In the genomic region with DNA sequence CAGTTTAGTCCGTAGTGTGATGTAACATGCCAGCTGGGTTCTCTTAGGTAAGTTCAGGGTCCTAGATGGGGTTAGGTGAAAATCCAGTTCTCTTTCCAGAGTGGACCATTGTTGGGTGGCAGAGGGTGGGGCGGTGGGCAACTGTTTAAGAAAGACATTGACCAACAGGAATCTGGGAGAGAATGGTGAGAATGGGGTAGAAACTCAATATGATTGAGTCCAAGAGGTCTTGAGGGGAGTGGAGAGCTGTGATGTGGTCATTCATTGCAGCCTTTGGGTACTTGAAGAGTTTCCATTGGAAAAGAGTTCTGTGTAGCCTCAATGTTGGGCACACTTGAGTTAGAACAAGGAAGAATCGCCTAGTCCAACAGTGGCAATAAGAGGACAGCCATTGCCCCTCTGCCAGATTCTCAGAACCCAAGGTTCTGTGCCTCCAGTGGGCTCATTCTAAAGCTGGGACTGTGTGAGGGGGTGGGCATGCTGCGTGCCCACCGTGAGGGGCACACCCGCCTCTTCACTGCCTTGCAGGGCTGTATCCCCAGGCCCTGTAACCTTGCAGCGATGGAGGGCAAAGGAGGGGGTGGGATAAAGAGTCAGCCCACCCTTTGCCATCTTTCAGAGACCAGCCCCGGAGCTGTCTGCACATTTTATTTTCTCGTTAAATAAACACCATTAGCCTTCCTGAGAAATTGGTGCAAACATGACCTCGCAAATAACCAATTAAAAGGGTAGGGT, we compare ENCODE assay signal across 13 cellular contexts.
DNase-seq lines count a peak whose midpoint lies in the region; ATAC-seq and TF ChIP-seq lines count a peak whose summit lies in the region.
"Had no signal": no experiment of that assay in that cellular context is flagged by ENCODE, and none has a peak within 500 bp of the region (broad histone marks: within the 10 kb centered on the region; RNA-seq: fewer than 3 reads in every experiment).

No MANE protein-coding gene starts in this region.

- ATAC-seq in naive thymus-derived CD8-positive, alpha-beta T cell = no peak
- no peak for ATAC-seq in GM18511 (IDR thresholded peaks at IDR 0.05; ENCODE audit: unreplicated experiment)
- ATAC-seq: foreskin keratinocyte, HCT116 had no signal

- peak overlapping the region in 9 of 10 donors; percentile 45 to 78 (median 67) for H3K4me3 Mint-ChIP-seq in naive thymus-derived CD8-positive, alpha-beta T cell

- POLR2A ChIA-PET in HEK293 (lab: Yijun Ruan, JAX) = no interaction called here
- POLR2A ChIA-PET in naive thymus-derived CD8-positive, alpha-beta T cell (lab: Charles Lee) = no interaction called here

- H3K4me1 ChIP-seq in HEK293 (ENCODE audit: control insufficient read depth, insufficient read depth, low read length) = peaks cover 56% of the 10 kb centered on the region
- H3K4me1 ChIP-seq: foreskin keratinocyte had no signal

- H3K9me3 ChIP-seq in HEK293 (ENCODE audit: control insufficient read depth, insufficient read depth, low read depth, low read length) = no peaks in the 10 kb centered on the region
- H3K9me3 ChIP-seq: suprapubic skin had no signal

- peak overlapping the region; percentile 99 for H3K27ac ChIP-seq in C4-2B
- peak overlapping the region; percentile 32; the same call in 1 of the 2 replicates for H3K27ac ChIP-seq in HEK293 (ENCODE audit: extremely low read depth, low read depth, low read length)
- peak overlapping the region; percentile 16 for H3K27ac ChIP-seq in angular gyrus (ENCODE audit: low read depth, low read length)
- H3K27ac ChIP-seq: foreskin keratinocyte, suprapubic skin had no signal

- no peak overlapping the region for H3K4me3 ChIP-seq in HEK293 (ENCODE audit: low read depth, low read length)
- H3K4me3 ChIP-seq in lower leg skin (ENCODE audit: low read depth, poor library complexity, severe bottlenecking) = no peak overlapping the region
- H3K4me3 ChIP-seq: suprapubic skin had no signal

- peaks cover 0 to 4% of the 10 kb centered on the region in 2 experiments; a peak in 1 of 3 replicates for H3K36me3 ChIP-seq in HEK293 (ENCODE audit: control insufficient read depth in 2 of 2, insufficient read depth in 1 of 2, low read length in 2 of 2)

- no peak for TF ChIP-seq POLR2A in lower leg skin (IDR thresholded peaks at IDR 0.05)

- intact Hi-C loops in lower leg skin (cut with DNase I; ENCODE audit: low total_unique reads) = no loop called here

- peaks cover 0 to 9% (median 2%) of the 10 kb centered on the region in 3 donors for H3K36me3 Mint-ChIP-seq in naive thymus-derived CD8-positive, alpha-beta T cell

- peak overlapping the region in 9 of 10 donors; percentile 15 to 86 (median 78) for H3K27ac Mint-ChIP-seq in naive thymus-derived CD8-positive, alpha-beta T cell

- WGBS in lower leg skin, 2 donors = 81 to 93% methylated on average over 10 of the region's 10 CpGs

- no peaks in the 10 kb centered on the region for H3K9me3 Mint-ChIP-seq in naive thymus-derived CD8-positive, alpha-beta T cell

- TF ChIP-seq CTCF in C4-2B (conservative IDR thresholded peaks at IDR 0.05) = no peak
- no peak for TF ChIP-seq CTCF in HEK293 (tag by site-specific recombination; IDR thresholded peaks at IDR 0.05)
- no peak for TF ChIP-seq CTCF in lower leg skin (IDR thresholded peaks at IDR 0.05)

- CTCF ChIA-PET in HEK293 (lab: Yijun Ruan, JAX) = interaction anchor here (0.9 to 1.7 kb wide), 2 partner anchors 21 to 61 kb away, joined by 3 to 4 read pairs; no protein-coding TSS in a partner anchor

- H3K4me1 Mint-ChIP-seq in naive thymus-derived CD8-positive, alpha-beta T cell = peaks cover 29 to 56% (median 53%) of the 10 kb centered on the region in 4 donors

- no peaks in the 10 kb centered on the region for H3K27me3 Mint-ChIP-seq in naive thymus-derived CD8-positive, alpha-beta T cell

- DNase-seq in naive thymus-derived CD8-positive, alpha-beta T cell = no peak
- no peak for DNase-seq in lower leg skin (ENCODE audit: low spot score in 2 of 2)
- DNase-seq in amygdala (lab: John Stamatoyannopoulos, UW) = no peak
- DNase-seq in NK-92 (lab: John Stamatoyannopoulos, UW; ENCODE audit: unreplicated experiment) = no peak
- DNase-seq: Calu3, foreskin keratinocyte, SW 1271 had no signal

TF ChIP-seq in HEK293, 187 proteins besides CTCF, POLR2A, EP300 and RAD21 (continues in another document):
- TF ChIP-seq ZNF792 (tag by site-specific recombination; IDR thresholded peaks at IDR 0.05) (no peak), ZNF677 (tag by site-specific recombination; IDR thresholded peaks at IDR 0.05) (no peak), ZFP3 (tag by site-specific recombination; IDR thresholded peaks at IDR 0.05; ENCODE audit: low read depth) (no peak), ZNF544 (tag by site-specific recombination; IDR thresholded peaks at IDR 0.05) (no peak), ZNF114 (tag by site-specific recombination; IDR thresholded peaks at IDR 0.05) (no peak), ZNF660 (tag by site-specific recombination; IDR thresholded peaks at IDR 0.05) (no peak), ZNF518A (tag by site-specific recombination; conservative IDR thresholded peaks at IDR 0.05; ENCODE audit: low read depth) (no peak), KLF8 (tag by site-specific recombination; IDR thresholded peaks at IDR 0.05) (no peak), ZFHX2 (tag by site-specific recombination; conservative IDR thresholded peaks at IDR 0.05) (peak; percentile 35; the same call in 1 of the 2 replicates), ZNF132 (tag by site-specific recombination; IDR thresholded peaks at IDR 0.05; ENCODE audit: borderline replicate concordance) (no peak)
- TF ChIP-seq, protein P1, sequence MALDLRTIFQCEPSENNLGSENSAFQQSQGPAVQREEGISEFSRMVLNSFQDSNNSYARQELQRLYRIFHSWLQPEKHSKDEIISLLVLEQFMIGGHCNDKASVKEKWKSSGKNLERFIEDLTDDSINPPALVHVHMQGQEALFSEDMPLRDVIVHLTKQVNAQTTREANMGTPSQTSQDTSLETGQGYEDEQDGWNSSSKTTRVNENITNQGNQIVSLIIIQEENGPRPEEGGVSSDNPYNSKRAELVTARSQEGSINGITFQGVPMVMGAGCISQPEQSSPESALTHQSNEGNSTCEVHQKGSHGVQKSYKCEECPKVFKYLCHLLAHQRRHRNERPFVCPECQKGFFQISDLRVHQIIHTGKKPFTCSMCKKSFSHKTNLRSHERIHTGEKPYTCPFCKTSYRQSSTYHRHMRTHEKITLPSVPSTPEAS (tag by site-specific recombination; IDR thresholded peaks at IDR 0.05) = no peak
- TF ChIP-seq, protein P2, sequence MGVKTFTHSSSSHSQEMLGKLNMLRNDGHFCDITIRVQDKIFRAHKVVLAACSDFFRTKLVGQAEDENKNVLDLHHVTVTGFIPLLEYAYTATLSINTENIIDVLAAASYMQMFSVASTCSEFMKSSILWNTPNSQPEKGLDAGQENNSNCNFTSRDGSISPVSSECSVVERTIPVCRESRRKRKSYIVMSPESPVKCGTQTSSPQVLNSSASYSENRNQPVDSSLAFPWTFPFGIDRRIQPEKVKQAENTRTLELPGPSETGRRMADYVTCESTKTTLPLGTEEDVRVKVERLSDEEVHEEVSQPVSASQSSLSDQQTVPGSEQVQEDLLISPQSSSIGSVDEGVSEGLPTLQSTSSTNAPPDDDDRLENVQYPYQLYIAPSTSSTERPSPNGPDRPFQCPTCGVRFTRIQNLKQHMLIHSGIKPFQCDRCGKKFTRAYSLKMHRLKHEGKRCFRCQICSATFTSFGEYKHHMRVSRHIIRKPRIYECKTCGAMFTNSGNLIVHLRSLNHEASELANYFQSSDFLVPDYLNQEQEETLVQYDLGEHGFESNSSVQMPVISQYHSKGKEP (tag by site-specific recombination; IDR thresholded peaks at IDR 0.05) = peak; percentile 42; the same call in 1 of the 2 replicates

Comparison
In these comparisons a context has a peak if more than half of its experiments do, and no peak if none do; other contexts are left out.
1. H3K27ac ChIP-seq: peak in every context shown above with its lines; median percentile 99 in C4-2B; 32 in HEK293; 16 in angular gyrus.